ENCODE assay signal across 17 cellular contexts in the genomic region with DNA sequence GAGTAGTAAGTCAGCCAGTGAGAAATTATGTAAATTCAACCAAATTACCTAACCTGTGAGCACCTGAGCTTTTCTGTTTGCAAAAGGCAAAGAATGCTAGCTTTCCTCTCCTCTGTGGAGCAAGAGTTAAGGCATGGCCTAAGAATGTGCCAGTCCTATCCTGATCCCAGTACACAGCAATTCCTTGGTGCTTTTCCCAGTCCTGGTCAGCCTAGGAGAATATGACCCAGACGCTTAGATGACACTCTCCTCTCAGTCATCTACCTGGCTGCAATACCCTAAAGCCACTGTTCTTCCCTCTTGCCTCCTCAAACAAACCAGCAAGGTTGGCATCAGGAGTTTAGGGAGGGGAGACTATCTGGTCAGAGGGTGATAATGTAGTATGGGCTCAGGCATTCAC. TPM values are rescaled to one million over a fixed set of nuclear protein-coding genes. Genes with fewer than 3 reads are reported as not detected.
DNase-seq lines count a peak whose midpoint lies in the region; ATAC-seq and TF ChIP-seq lines count a peak whose summit lies in the region.
"Had no signal": no experiment of that assay in that cellular context is flagged by ENCODE, and none has a peak within 500 bp of the region (broad histone marks: within the 10 kb centered on the region; RNA-seq: fewer than 3 reads in every experiment).

No MANE protein-coding gene starts in this region.

- H3K36me3 ChIP-seq in ascending aorta, result no peaks in the 10 kb centered on the region

- H3K27ac Mint-ChIP-seq in stimulated activated memory B cell treated with anti-CD40 and anti-IgM and Interleukin-4, amounts not matched to agents 10 μg/mL and 1 μg/mL and 100 μg/mL, for 72 hours, result peak overlapping the region; percentile 74
- H3K27ac Mint-ChIP-seq: activated naive CD4-positive, alpha-beta T cell treated with anti-CD3 and anti-CD28 coated beads, Interleukin-2, amount 50 U/mL, for 72 hours; natural killer cell treated with Interleukin-12 subunit alpha and Interleukin-12 subunit beta and Interleukin-15 and Interleukin-18, amount 100 ng/mL, for 72 hours; stimulated activated effector memory CD8-positive, alpha-beta T cell treated with anti-CD3 and anti-CD28 coated beads, Interleukin-12 subunit alpha, Interleukin-12 subunit beta, amount 100 ng/mL, for 72 hours; T-helper 1 cell treated with Interleukin-12 subunit alpha and Interleukin-12 subunit beta and Interleukin-4 antibody, amounts not matched to agents 30 μg/mL and 1 μg/mL, for 36 hours had no signal

- no peaks in the 10 kb centered on the region for H3K9me3 ChIP-seq in ascending aorta

- H3K4me3 Mint-ChIP-seq in stimulated activated memory B cell treated with anti-CD40 and anti-IgM and Interleukin-4, amounts not matched to agents 10 μg/mL and 1 μg/mL and 100 μg/mL, for 72 hours, result no peak overlapping the region
- H3K4me3 Mint-ChIP-seq: natural killer cell treated with Interleukin-12 subunit alpha and Interleukin-12 subunit beta and Interleukin-15 and Interleukin-18, amount 100 ng/mL, for 72 hours; stimulated activated effector memory CD8-positive, alpha-beta T cell treated with anti-CD3 and anti-CD28 coated beads, Interleukin-12 subunit alpha, Interleukin-12 subunit beta, amount 100 ng/mL, for 72 hours; T-helper 1 cell treated with Interleukin-12 subunit alpha and Interleukin-12 subunit beta and Interleukin-4 antibody, amounts not matched to agents 30 μg/mL and 1 μg/mL, for 36 hours had no signal

- H3K4me3 ChIP-seq in ascending aorta, result peak overlapping the region in 1 of 2 donors; percentile 99

- no peaks in the 10 kb centered on the region for H3K27me3 ChIP-seq in ascending aorta

- no peak for TF ChIP-seq CTCF in ascending aorta (IDR thresholded peaks at IDR 0.05)

- no peaks in the 10 kb centered on the region for H3K27me3 Mint-ChIP-seq in stimulated activated memory B cell treated with anti-CD40 and anti-IgM and Interleukin-4, amounts not matched to agents 10 μg/mL and 1 μg/mL and 100 μg/mL, for 72 hours

- no peak for TF ChIP-seq POLR2A in erythroblast (IDR thresholded peaks at IDR 0.05; ENCODE audit: low read length)

- peak; percentile 21 for DNase-seq in EH (ENCODE audit: low read depth)
- DNase-seq in ascending aorta (ENCODE audit: low spot score in 2 of 2), result no peak
- peak; percentile 16 for DNase-seq in left lobe of liver (ENCODE audit: low spot score)
- no peak for DNase-seq in SK-N-DZ (ENCODE audit: low spot score)
- DNase-seq in erythroblast (lab: John Stamatoyannopoulos, UW), result no peak
- DNase-seq: activated CD4-positive, CD25-positive, alpha-beta regulatory T cell treated with anti-CD3 and anti-CD28 coated beads, Interleukin-2, amount 50 U/mL, for 72 hours; caudate nucleus; NCI-H1694; RPMI8226 had no signal

- H3K4me1 ChIP-seq in ascending aorta, result peaks cover 8 to 39% of the 10 kb centered on the region in 2 donors

- H3K4me1 Mint-ChIP-seq in stimulated activated memory B cell treated with anti-CD40 and anti-IgM and Interleukin-4, amounts not matched to agents 10 μg/mL and 1 μg/mL and 100 μg/mL, for 72 hours, result peaks cover 86% of the 10 kb centered on the region

- H3K9me3 Mint-ChIP-seq in stimulated activated memory B cell treated with anti-CD40 and anti-IgM and Interleukin-4, amounts not matched to agents 10 μg/mL and 1 μg/mL and 100 μg/mL, for 72 hours, result no peaks in the 10 kb centered on the region
- H3K9me3 Mint-ChIP-seq: activated naive CD4-positive, alpha-beta T cell treated with anti-CD3 and anti-CD28 coated beads, Interleukin-2, amount 50 U/mL, for 72 hours; natural killer cell treated with Interleukin-12 subunit alpha and Interleukin-12 subunit beta and Interleukin-15 and Interleukin-18, amount 100 ng/mL, for 72 hours; stimulated activated effector memory CD8-positive, alpha-beta T cell treated with anti-CD3 and anti-CD28 coated beads, Interleukin-12 subunit alpha, Interleukin-12 subunit beta, amount 100 ng/mL, for 72 hours; T-helper 1 cell treated with Interleukin-12 subunit alpha and Interleukin-12 subunit beta and Interleukin-4 antibody, amounts not matched to agents 30 μg/mL and 1 μg/mL, for 36 hours had no signal

- ATAC-seq in left lobe of liver (peak; percentile 10), esophagus mucosa (no peak), HG03354 (IDR thresholded peaks at IDR 0.05; ENCODE audit: poor library complexity, severe bottlenecking, unreplicated experiment) (no peak)
- no peak for ATAC-seq in stimulated activated memory B cell treated with anti-CD40 and anti-IgM and Interleukin-4, amounts not matched to agents 10 μg/mL and 1 μg/mL and 100 μg/mL, for 72 hours
- ATAC-seq: activated naive CD4-positive, alpha-beta T cell treated with anti-CD3 and anti-CD28 coated beads, Interleukin-2, amount 50 U/mL, for 72 hours; HCT116; natural killer cell treated with Interleukin-12 subunit alpha and Interleukin-12 subunit beta and Interleukin-15 and Interleukin-18, amount 100 ng/mL, for 72 hours; stimulated activated effector memory CD8-positive, alpha-beta T cell treated with anti-CD3 and anti-CD28 coated beads, Interleukin-12 subunit alpha, Interleukin-12 subunit beta, amount 100 ng/mL, for 72 hours had no signal

- intact Hi-C loops in ascending aorta (cut with DNase I), result no loop called here

- H3K27ac ChIP-seq in ascending aorta, result peak overlapping the region; percentile 88 to 89

- no peaks in the 10 kb centered on the region for H3K36me3 Mint-ChIP-seq in stimulated activated memory B cell treated with anti-CD40 and anti-IgM and Interleukin-4, amounts not matched to agents 10 μg/mL and 1 μg/mL and 100 μg/mL, for 72 hours
- H3K36me3 Mint-ChIP-seq: natural killer cell treated with Interleukin-12 subunit alpha and Interleukin-12 subunit beta and Interleukin-15 and Interleukin-18, amount 100 ng/mL, for 72 hours; stimulated activated effector memory CD8-positive, alpha-beta T cell treated with anti-CD3 and anti-CD28 coated beads, Interleukin-12 subunit alpha, Interleukin-12 subunit beta, amount 100 ng/mL, for 72 hours had no signal

RNA-seq across cellular contexts. Expression of a gene that starts 4.1 kb away (rescaled TPM):
- total RNA-seq in ascending aorta, result 191 TPM
- total RNA-seq in left lobe of liver, result 67.1 TPM
- 1.4 and 1.8 TPM in 2 replicates for polyA plus RNA-seq in SK-N-DZ (2014; cell fraction: cytosol; rRNA removed)
- 0.59 TPM in 1 of 2 replicates, not detected in the other for polyA plus RNA-seq in SK-N-DZ (2014; cell fraction: nucleus; rRNA removed)
- 144 TPM for total RNA-seq in esophagus mucosa

Comparison
In these comparisons a context has a peak if more than half of its experiments do, and no peak if none do; other contexts are left out.
1. DNase-seq: peak in EH (single experiment) and left lobe of liver (single experiment); none in ascending aorta (0 of 2), SK-N-DZ (single experiment) and erythroblast (0 of 2).